Comparison of ENCODE assay signal across 20 cellular contexts in the genomic region with DNA sequence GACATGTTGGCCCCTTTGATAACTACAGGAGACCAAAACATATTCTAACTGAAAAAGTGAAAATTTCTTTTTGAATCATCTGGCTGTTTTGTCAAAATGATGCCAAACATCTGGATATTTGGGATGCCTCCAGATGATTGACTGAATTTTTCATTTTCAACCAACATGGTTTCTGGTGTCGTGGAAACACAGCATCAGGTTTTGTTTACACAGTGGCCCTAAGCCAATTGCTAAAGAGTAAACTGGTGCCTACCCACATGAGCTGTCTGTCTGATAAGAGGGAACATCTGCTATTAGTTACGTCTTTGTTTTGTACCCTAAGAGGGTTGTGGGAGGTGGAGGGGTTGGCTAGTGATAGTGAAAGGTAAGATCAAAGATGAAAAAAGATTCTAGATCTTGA.
"Had no signal": no experiment of that assay in that cellular context is flagged by ENCODE, and none has a peak within 500 bp of the region (broad histone marks: within the 10 kb centered on the region; RNA-seq: fewer than 3 reads in every experiment).

No MANE protein-coding gene starts in this region.

- H3K9me3 Mint-ChIP-seq: activated naive CD4-positive, alpha-beta T cell treated with anti-CD3 and anti-CD28 coated beads, Interleukin-2, amount 10 ng/mL, durations not matched to agents 7 days and 5 days; activated naive CD8-positive, alpha-beta T cell treated with anti-CD3 and anti-CD28 coated beads, Interleukin-2, amount 50 U/mL, for 24 hours; brain had no signal

- H3K36me3 ChIP-seq: neutrophil, pancreas, right lobe of liver, thoracic aorta, upper lobe of right lung had no signal

- H3K9me3 ChIP-seq: neutrophil, pancreas, right lobe of liver, thoracic aorta, upper lobe of right lung had no signal

- H3K27ac ChIP-seq: epithelial cell of prostate, neutrophil, pancreas, right lobe of liver, thoracic aorta, upper lobe of right lung, VCaP had no signal

- H3K4me3 ChIP-seq: pancreas, right lobe of liver, thoracic aorta, upper lobe of right lung had no signal

- H3K27me3 ChIP-seq: neutrophil, pancreas, right lobe of liver, upper lobe of right lung had no signal

- H3K27ac Mint-ChIP-seq: activated naive CD4-positive, alpha-beta T cell treated with anti-CD3 and anti-CD28 coated beads, Interleukin-2, amount 10 ng/mL, durations not matched to agents 7 days and 5 days; activated naive CD8-positive, alpha-beta T cell treated with anti-CD3 and anti-CD28 coated beads, Interleukin-2, amount 50 U/mL, for 24 hours; brain; naive thymus-derived CD8-positive, alpha-beta T cell; stimulated activated effector memory CD8-positive, alpha-beta T cell treated with anti-CD3 and anti-CD28 coated beads, Interleukin-12 subunit alpha, Interleukin-12 subunit beta, amount 100 ng/mL, for 72 hours had no signal

- H3K4me3 Mint-ChIP-seq: activated naive CD4-positive, alpha-beta T cell treated with anti-CD3 and anti-CD28 coated beads, Interleukin-2, amount 10 ng/mL, durations not matched to agents 7 days and 5 days; activated naive CD8-positive, alpha-beta T cell treated with anti-CD3 and anti-CD28 coated beads, Interleukin-2, amount 50 U/mL, for 24 hours; activated T-cell treated with anti-CD3 and anti-CD28 coated beads, Interleukin-2, amount 50 U/mL, for 4 hours; brain; naive thymus-derived CD8-positive, alpha-beta T cell; stimulated activated effector memory CD8-positive, alpha-beta T cell treated with anti-CD3 and anti-CD28 coated beads, Interleukin-12 subunit alpha, Interleukin-12 subunit beta, amount 100 ng/mL, for 72 hours had no signal

- H3K27me3 Mint-ChIP-seq: activated naive CD4-positive, alpha-beta T cell treated with anti-CD3 and anti-CD28 coated beads, Interleukin-2, amount 10 ng/mL, durations not matched to agents 7 days and 5 days; activated naive CD8-positive, alpha-beta T cell treated with anti-CD3 and anti-CD28 coated beads, Interleukin-2, amount 50 U/mL, for 24 hours had no signal

- ATAC-seq: activated naive CD8-positive, alpha-beta T cell treated with anti-CD3 and anti-CD28 coated beads, Interleukin-2, amount 50 U/mL, for 24 hours; activated T-cell treated with anti-CD3 and anti-CD28 coated beads, Interleukin-2, amount 50 U/mL, for 4 hours; naive thymus-derived CD8-positive, alpha-beta T cell; pancreas; right lobe of liver; stimulated activated effector memory CD8-positive, alpha-beta T cell treated with anti-CD3 and anti-CD28 coated beads, Interleukin-12 subunit alpha, Interleukin-12 subunit beta, amount 100 ng/mL, for 72 hours; upper lobe of right lung had no signal

- DNase-seq: activated CD4-positive, alpha-beta T cell treated with anti-CD3 and anti-CD28 coated beads, Interleukin-2, amount 50 U/mL, for 1 hour; activated CD4-positive, CD25-positive, alpha-beta regulatory T cell treated with anti-CD3 and anti-CD28 coated beads, Interleukin-2, amount 50 U/mL, for 72 hours; activated CD8-positive, alpha-beta memory T cell treated with anti-CD3 and anti-CD28 coated beads, Interleukin-2, amount 50 U/mL, for 4 hours; activated naive CD4-positive, alpha-beta T cell treated with anti-CD3 and anti-CD28 coated beads, Interleukin-2, amount 10 ng/mL, durations not matched to agents 7 days and 5 days; activated naive CD8-positive, alpha-beta T cell treated with anti-CD3 and anti-CD28 coated beads, Interleukin-2, amount 50 U/mL, for 24 hours; activated T-cell treated with anti-CD3 and anti-CD28 coated beads, Interleukin-2, amount 50 U/mL, for 4 hours; anterior cingulate cortex; caudate nucleus; mesenchymal stem cell; naive thymus-derived CD8-positive, alpha-beta T cell; pancreas; right lobe of liver; stimulated activated CD4-positive, alpha-beta T cell treated with anti-CD3 and anti-CD28 coated beads, Interleukin-4, amount 100 ng/mL, for 24 hours; upper lobe of right lung had no signal

- H3K4me1 Mint-ChIP-seq: activated naive CD4-positive, alpha-beta T cell treated with anti-CD3 and anti-CD28 coated beads, Interleukin-2, amount 10 ng/mL, durations not matched to agents 7 days and 5 days; activated naive CD8-positive, alpha-beta T cell treated with anti-CD3 and anti-CD28 coated beads, Interleukin-2, amount 50 U/mL, for 24 hours; naive thymus-derived CD8-positive, alpha-beta T cell; stimulated activated effector memory CD8-positive, alpha-beta T cell treated with anti-CD3 and anti-CD28 coated beads, Interleukin-12 subunit alpha, Interleukin-12 subunit beta, amount 100 ng/mL, for 72 hours had no signal

- H3K36me3 Mint-ChIP-seq: activated naive CD4-positive, alpha-beta T cell treated with anti-CD3 and anti-CD28 coated beads, Interleukin-2, amount 10 ng/mL, durations not matched to agents 7 days and 5 days; brain; stimulated activated effector memory CD8-positive, alpha-beta T cell treated with anti-CD3 and anti-CD28 coated beads, Interleukin-12 subunit alpha, Interleukin-12 subunit beta, amount 100 ng/mL, for 72 hours had no signal

- H3K4me1 ChIP-seq: pancreas, right lobe of liver, upper lobe of right lung had no signal
